In the genomic region with DNA sequence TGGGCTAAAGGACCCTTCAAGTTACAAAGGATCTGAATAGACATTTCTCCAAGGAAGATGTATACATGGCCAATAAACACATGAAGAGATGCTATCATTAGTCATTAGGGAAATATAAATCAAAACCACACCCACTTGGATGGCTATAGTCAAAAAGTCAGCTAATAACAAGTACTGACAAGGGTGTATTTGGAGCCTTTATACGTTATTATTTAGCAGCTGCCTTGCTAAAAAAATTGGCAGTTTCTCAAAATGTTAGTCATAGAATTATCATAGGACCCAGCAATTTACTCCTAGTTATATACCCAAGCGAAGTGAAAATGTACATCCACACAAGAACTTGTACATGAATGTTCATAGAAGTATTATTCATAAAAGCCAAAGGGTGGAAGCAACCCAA, we compare ENCODE assay signal across 16 cellular contexts.
A peak's percentile ranks its signal among the peaks of the same experiment; 100 is the strongest.
DNase-seq lines count a peak whose midpoint lies in the region; TF ChIP-seq lines count a peak whose summit lies in the region.
"Had no signal": no experiment of that assay in that cellular context is flagged by ENCODE, and none has a peak within 500 bp of the region (broad histone marks: within the 10 kb centered on the region; RNA-seq: fewer than 3 reads in every experiment).

No MANE protein-coding gene starts in this region.

- DNase-seq in HCEC 1CT: peak; percentile 57
- peak; percentile 1 for DNase-seq in NCI-H69 (lab: John Stamatoyannopoulos, UW)
- peak; percentile 76 for DNase-seq in epithelial cell of esophagus (ENCODE audit: low read depth)
- peak; percentile 14 for DNase-seq in iris pigment epithelial cell (ENCODE audit: low read depth)
- no peak for DNase-seq in medulla oblongata (ENCODE audit: extremely low spot score)
- DNase-seq in DMS 273 (lab: John Stamatoyannopoulos, UW; ENCODE audit: unreplicated experiment): no peak
- no peak for DNase-seq in OCI-M1 (lab: John Stamatoyannopoulos, UW)
- DNase-seq: ACHN; CD4-positive, CD25-positive, alpha-beta regulatory T cell; DMS79; GF-D8; KBM-7; MM.1S; NCI-H1105; NCI-H1930; SHP77 treated with DMSO at 0.1 percent for 48 hours had no signal

- no peak overlapping the region for H3K4me3 ChIP-seq in epithelial cell of esophagus (ENCODE audit: low read length)

- TF ChIP-seq CTCF in epithelial cell of esophagus (IDR thresholded peaks at IDR 0.05; ENCODE audit: insufficient read depth, low read depth, low read length, missing control alignments): no peak

Comparison
In these comparisons a context has a peak if more than half of its experiments do, and no peak if none do; other contexts are left out.
1. DNase-seq: peak in HCEC 1CT (single experiment), NCI-H69 (single experiment), epithelial cell of esophagus (single experiment) and iris pigment epithelial cell (single experiment); none in medulla oblongata (single experiment), DMS 273 (single experiment) and OCI-M1 (single experiment).